In genomic region chr15:65981837-65982696, GRCh38 we compare ENCODE assay signal across 9 cellular contexts.
DNase-seq lines count a peak whose midpoint lies in the region; ATAC-seq and TF ChIP-seq lines count a peak whose summit lies in the region.
"Had no signal": no experiment of that assay in that cellular context is flagged by ENCODE, and none has a peak within 500 bp of the region (broad histone marks: within the 10 kb centered on the region; RNA-seq: fewer than 3 reads in every experiment).

No MANE protein-coding gene starts in this region.

- ATAC-seq in GM21576 (IDR thresholded peaks at IDR 0.05; ENCODE audit: unreplicated experiment) (peak; percentile 60), gastrocnemius medialis (no peak)

- intact Hi-C loops in CD4-positive, alpha-beta memory T cell (cut with micrococcal nuclease) = loop anchor here (1.0 kb wide), 1 partner anchor 344 kb away; no protein-coding TSS in a partner anchor
- intact Hi-C loops in gastrocnemius medialis (cut with DNase I; ENCODE audit: low total_unique reads) = no loop called here

- no peaks in the 10 kb centered on the region for H4K20me1 ChIP-seq in OCI-LY1 (ENCODE audit: insufficient read depth, low read length)

- peaks cover 6 to 18% (median 9%) of the 10 kb centered on the region in 4 donors for H3K4me1 Mint-ChIP-seq in CD4-positive, alpha-beta memory T cell

- peak overlapping the region; percentile 36; the same call in 1 of the 2 replicates for H3K9ac ChIP-seq in OCI-LY1 (ENCODE audit: low read length)

- H3K4me2 ChIP-seq in OCI-LY1 (ENCODE audit: low read length) = peak overlapping the region; percentile 80

- TF ChIP-seq CTCF in OCI-LY1 (IDR thresholded peaks at IDR 0.05; ENCODE audit: low read length) (peak; percentile 64), gastrocnemius medialis (IDR thresholded peaks at IDR 0.05 in 4 of 5, conservative IDR thresholded peaks at IDR 0.05 in 1 of 5) (no peak)

- no peaks in the 10 kb centered on the region for H3F3A ChIP-seq in OCI-LY1 (ENCODE audit: insufficient read depth, low read length)

- H3K4me3 Mint-ChIP-seq in CD4-positive, alpha-beta memory T cell = peak overlapping the region; percentile 38 to 76 (median 64)

- peaks cover 28 to 33% of the 10 kb centered on the region in 2 donors for H3K27me3 Mint-ChIP-seq in CD4-positive, alpha-beta memory T cell

- no peaks in the 10 kb centered on the region for H3K9me3 Mint-ChIP-seq in CD4-positive, alpha-beta memory T cell

- peaks cover 6% of the 10 kb centered on the region for H3K27me3 ChIP-seq in CD4-positive, alpha-beta memory T cell (ENCODE audit: insufficient read depth, low read length)
- H3K27me3 ChIP-seq in OCI-LY1 (ENCODE audit: insufficient read depth, low read length) (no peaks in the 10 kb centered on the region), gastrocnemius medialis (peaks cover 27 to 38% (median 38%) of the 10 kb centered on the region in 3 donors)

- H3K9me2 ChIP-seq in OCI-LY1 (ENCODE audit: low read depth, low read length) = no peaks in the 10 kb centered on the region

- H3K4me3 ChIP-seq in CD4-positive, alpha-beta memory T cell (ENCODE audit: low read length in 2 of 2) = no peak overlapping the region
- H3K4me3 ChIP-seq in OCI-LY1 (ENCODE audit: low read depth, low read length, poor library complexity, severe bottlenecking) (peak overlapping the region; percentile 68), gastrocnemius medialis (no peak overlapping the region)

- no peak for TF ChIP-seq POLR2A in gastrocnemius medialis (IDR thresholded peaks at IDR 0.05)

- H3K27ac ChIP-seq in CD4-positive, alpha-beta memory T cell (ENCODE audit: low read depth, low read length) = no peak overlapping the region
- H3K27ac ChIP-seq in OCI-LY1 (ENCODE audit: low read depth, low read length, poor library complexity, severe bottlenecking) = no peak overlapping the region
- no peak overlapping the region for H3K27ac ChIP-seq in gastrocnemius medialis
- H3K27ac ChIP-seq: heart right ventricle had no signal

- in situ Hi-C loops in gastrocnemius medialis (cut with MboI; ENCODE audit: low sequenced_read_pairs in 4 of 4) = loop anchor here in 1 of 4 donors (25.0 kb wide), 1 partner anchor 205 kb away; no protein-coding TSS in a partner anchor

- H3K27ac Mint-ChIP-seq in CD4-positive, alpha-beta memory T cell = no peak overlapping the region

- no peaks in the 10 kb centered on the region for H3K36me3 ChIP-seq in CD4-positive, alpha-beta memory T cell (ENCODE audit: insufficient read depth, low read length)
- H3K36me3 ChIP-seq in OCI-LY1 (ENCODE audit: insufficient read depth, low read length) (peaks cover 16% of the 10 kb centered on the region; the same call in 1 of the 2 replicates), gastrocnemius medialis (no peaks in the 10 kb centered on the region)
- H3K36me3 ChIP-seq: heart right ventricle had no signal

- no peaks in the 10 kb centered on the region for H3K36me3 Mint-ChIP-seq in CD4-positive, alpha-beta memory T cell

- POLR2A ChIA-PET in CD4-positive, alpha-beta memory T cell (lab: Charles Lee; ENCODE audit: partially characterized antibody) = no interaction called here

- H3K79me2 ChIP-seq in OCI-LY1 (ENCODE audit: insufficient read depth, low read length) = no peaks in the 10 kb centered on the region

- no peak overlapping the region for H2AFZ ChIP-seq in OCI-LY1 (ENCODE audit: low read length)

- DNase-seq in CD4-positive, alpha-beta memory T cell = peak; percentile 37 to 75 (median 44)
- peak; percentile 33 for DNase-seq in activated gamma-delta T cell treated with anti-CD3 and anti-CD28 coated beads, Interleukin-2, amount 50 U/mL, for 16 hours (ENCODE audit: low read depth)
- DNase-seq in islet precursor cell = peak; percentile 90
- peak; percentile 41 to 61 (median 46) for DNase-seq in stimulated activated CD4-positive, alpha-beta T cell treated with anti-CD3 and anti-CD28 coated beads, TNF-alpha, amount 100 ng/mL, for 4 hours (ENCODE audit: low read depth in 3 of 3)
- DNase-seq in gastrocnemius medialis = no peak
- no peak for DNase-seq in NCI-H2196 treated with DMSO at 0.1 percent for 48 hours (lab: John Stamatoyannopoulos, UW; ENCODE audit: unreplicated experiment)
- DNase-seq: heart right ventricle had no signal

- H3K4me1 ChIP-seq in CD4-positive, alpha-beta memory T cell (ENCODE audit: insufficient read depth, low read length) = peaks cover 6% of the 10 kb centered on the region
- H3K4me1 ChIP-seq in OCI-LY1 (ENCODE audit: insufficient read depth, low read length, severe bottlenecking) (peaks cover 13% of the 10 kb centered on the region), gastrocnemius medialis (no peaks in the 10 kb centered on the region)

- no peaks in the 10 kb centered on the region for H3K9me3 ChIP-seq in CD4-positive, alpha-beta memory T cell (ENCODE audit: control insufficient read depth in 1 of 2, low read length in 2 of 2)
- H3K9me3 ChIP-seq in OCI-LY1 (ENCODE audit: low read length) (no peaks in the 10 kb centered on the region), gastrocnemius medialis (no peaks in the 10 kb centered on the region)
- H3K9me3 ChIP-seq: heart right ventricle had no signal

- CTCF ChIA-PET in CD4-positive, alpha-beta memory T cell (lab: Charles Lee; ENCODE audit: partially characterized antibody) = interaction anchor here (0.6 kb wide), 1 partner anchor 1445 kb away, joined by 3 read pairs; no protein-coding TSS in a partner anchor

Comparison
In these comparisons a context has a peak if more than half of its experiments do, and no peak if none do; other contexts are left out.
1. DNase-seq: peak in CD4-positive, alpha-beta memory T cell (5 of 5), activated gamma-delta T cell treated with anti-CD3 and anti-CD28 coated beads, Interleukin-2, amount 50 U/mL, for 16 hours (single experiment), islet precursor cell (single experiment) and stimulated activated CD4-positive, alpha-beta T cell treated with anti-CD3 and anti-CD28 coated beads, TNF-alpha, amount 100 ng/mL, for 4 hours (3 of 3); none in gastrocnemius medialis (0 of 2) and NCI-H2196 treated with DMSO at 0.1 percent for 48 hours (single experiment).